ENCODE assay signal across 9 cellular contexts in genomic region chr3:42079701-42080323, GRCh38. TPM values are rescaled to one million over a fixed set of nuclear protein-coding genes. Genes with fewer than 3 reads are reported as not detected.
DNase-seq lines count a peak whose midpoint lies in the region; ATAC-seq and TF ChIP-seq lines count a peak whose summit lies in the region.
"Had no signal": no experiment of that assay in that cellular context is flagged by ENCODE, and none has a peak within 500 bp of the region (broad histone marks: within the 10 kb centered on the region; RNA-seq: fewer than 3 reads in every experiment).

No MANE protein-coding gene starts in this region.

- no peaks in the 10 kb centered on the region for H3K27me3 ChIP-seq in Loucy (ENCODE audit: insufficient read depth, low read length, poor library complexity, severe bottlenecking)
- no peaks in the 10 kb centered on the region for H3K27me3 ChIP-seq in duodenal mucosa (ENCODE audit: control insufficient read depth in 1 of 2, insufficient read depth in 2 of 2, low read length in 2 of 2)
- no peaks in the 10 kb centered on the region for H3K27me3 ChIP-seq in neural progenitor cell

- no peak overlapping the region for H3K4me3 Mint-ChIP-seq in neural progenitor cell

- H4K20me1 ChIP-seq in Loucy (ENCODE audit: insufficient read depth, low read length, poor library complexity, severe bottlenecking), result peaks cover 26% of the 10 kb centered on the region
- peaks cover 4% of the 10 kb centered on the region for H4K20me1 ChIP-seq in neural progenitor cell (ENCODE audit: low read depth)

- H3K9me2 ChIP-seq in Loucy (replicated peaks; ENCODE audit: low read depth, low read length), result no peaks in the 10 kb centered on the region

- TF ChIP-seq CTCF in Loucy (conservative IDR thresholded peaks at IDR 0.05; ENCODE audit: low read length), result no peak
- TF ChIP-seq CTCF in neural progenitor cell (IDR thresholded peaks at IDR 0.05), result no peak

- peaks cover 29% of the 10 kb centered on the region for H3K9me3 Mint-ChIP-seq in neural progenitor cell

- peaks cover 97% of the 10 kb centered on the region for H3K79me2 ChIP-seq in Loucy (ENCODE audit: insufficient read depth, low read length)
- peaks cover 85% of the 10 kb centered on the region for H3K79me2 ChIP-seq in neural progenitor cell (ENCODE audit: low read depth)

- peak overlapping the region; percentile 97 for H3K27ac Mint-ChIP-seq in neural progenitor cell

- H3K4me3 ChIP-seq in Loucy (ENCODE audit: low read length, poor library complexity, severe bottlenecking) (no peak overlapping the region), duodenal mucosa (ENCODE audit: low read depth in 1 of 2, low read length in 2 of 2) (peak overlapping the region in 1 of 2 donors; percentile 5), neural progenitor cell (no peak overlapping the region)

- H3K9me3 ChIP-seq in Loucy (ENCODE audit: insufficient read depth, low read depth, low read length), result peaks cover 8% of the 10 kb centered on the region; the same call in 1 of the 2 replicates
- peaks cover 3 to 5% of the 10 kb centered on the region in 2 donors for H3K9me3 ChIP-seq in duodenal mucosa (ENCODE audit: control insufficient read depth in 1 of 2, low read length in 2 of 2)
- no peaks in the 10 kb centered on the region for H3K9me3 ChIP-seq in neural progenitor cell (ENCODE audit: low read depth)

- H3K27ac ChIP-seq in duodenal mucosa (ENCODE audit: low read depth, low read length) (peak overlapping the region; percentile 57), neural progenitor cell (peak overlapping the region; percentile 50)

- peaks cover 2% of the 10 kb centered on the region for H3K27me3 Mint-ChIP-seq in neural progenitor cell (ENCODE audit: insufficient read depth, low read depth)

- peak; percentile 65 for DNase-seq in CD1c-positive myeloid dendritic cell (ENCODE audit: extremely low spot score)
- no peak for DNase-seq in neural progenitor cell (ENCODE audit: low spot score)
- DNase-seq in NOMO-1 treated with DMSO at 0.1 percent for 48 hours (lab: John Stamatoyannopoulos, UW; ENCODE audit: unreplicated experiment), result no peak
- DNase-seq: GF-D8 had no signal

- H3K9ac ChIP-seq in Loucy (ENCODE audit: low read depth, low read length, poor library complexity, severe bottlenecking) (no peak overlapping the region), duodenal mucosa (ENCODE audit: low read depth in 1 of 2, low read length in 2 of 2) (peak overlapping the region in 1 of 2 donors; percentile 18), neural progenitor cell (no peak overlapping the region)

- H3K36me3 ChIP-seq in Loucy (ENCODE audit: insufficient read depth, low read length) (0 out of 2 replicates have a peak, but pooled peaks cover 2% of the 10 kb centered on the region), duodenal mucosa (ENCODE audit: control insufficient read depth in 1 of 2, insufficient read depth in 2 of 2, low read length in 2 of 2) (no peaks in the 10 kb centered on the region), neural progenitor cell (no peaks in the 10 kb centered on the region)

- H3F3A ChIP-seq in Loucy (ENCODE audit: low read depth) (no peaks in the 10 kb centered on the region), neural progenitor cell (ENCODE audit: low read depth) (peaks cover 18% of the 10 kb centered on the region)

- H3K36me3 Mint-ChIP-seq in neural progenitor cell, result peaks cover 22% of the 10 kb centered on the region

- peaks cover 38% of the 10 kb centered on the region for H3K4me1 ChIP-seq in Loucy (ENCODE audit: insufficient read depth, low read length, poor library complexity, severe bottlenecking)
- H3K4me1 ChIP-seq in duodenal mucosa (ENCODE audit: control insufficient read depth in 1 of 2, insufficient read depth in 2 of 2, low read length in 2 of 2), result peaks cover 24 to 41% of the 10 kb centered on the region in 2 donors
- peaks cover 16% of the 10 kb centered on the region for H3K4me1 ChIP-seq in neural progenitor cell

- peak overlapping the region; percentile 31 for H3K4me2 ChIP-seq in Loucy (ENCODE audit: low read depth, low read length, poor library complexity, severe bottlenecking)
- H3K4me2 ChIP-seq in neural progenitor cell, result peak overlapping the region; percentile 21

- peaks cover 24% of the 10 kb centered on the region for H3K4me1 Mint-ChIP-seq in neural progenitor cell

- H2AFZ ChIP-seq in Loucy (ENCODE audit: low read length) (no peak overlapping the region), neural progenitor cell (replicated peaks) (no peak overlapping the region)

- no peak for ATAC-seq in HG03520 (IDR thresholded peaks at IDR 0.05; ENCODE audit: unreplicated experiment)
- no peak for ATAC-seq in GM19023 (IDR thresholded peaks at IDR 0.05; ENCODE audit: unreplicated experiment)
- no peak for ATAC-seq in GM18868 (IDR thresholded peaks at IDR 0.05; ENCODE audit: unreplicated experiment)

RNA-seq across cellular contexts. Expression of gene TRAK1, which starts 11.3 kb away (rescaled TPM):
- total RNA-seq in neural progenitor cell (ENCODE audit: low replicate concordance), result 32.2 and 41.3 TPM in 2 replicates
